ENCODE assay signal across 3 cellular contexts in the genomic region with DNA sequence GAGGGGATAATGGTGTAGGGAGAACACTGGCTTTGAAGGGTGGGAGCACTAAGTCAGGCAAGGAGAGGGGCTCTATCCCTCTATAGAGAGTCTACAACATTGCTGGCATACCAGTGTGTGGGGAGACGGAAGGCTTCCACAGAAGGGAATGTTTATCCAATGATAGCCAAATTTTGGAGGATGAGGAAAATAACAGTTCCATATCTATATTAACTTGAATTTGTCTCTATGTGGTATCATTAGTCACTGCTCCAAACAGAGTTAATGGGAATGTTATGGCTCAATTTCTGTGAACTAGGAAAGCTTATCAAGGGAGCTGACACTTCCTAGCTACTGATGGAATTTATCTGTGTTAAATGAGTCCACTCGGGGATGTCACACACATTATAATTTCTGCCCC.
TF ChIP-seq lines count a peak whose summit lies in the region.

No MANE protein-coding gene starts in this region.

TF ChIP-seq in GM23338, 12 proteins besides CTCF, POLR2A, EP300 and RAD21 (continues in another document):
- no peak for TF ChIP-seq NANOG (IDR thresholded peaks at IDR 0.05; ENCODE audit: borderline replicate concordance)
- TF ChIP-seq, protein P1, sequence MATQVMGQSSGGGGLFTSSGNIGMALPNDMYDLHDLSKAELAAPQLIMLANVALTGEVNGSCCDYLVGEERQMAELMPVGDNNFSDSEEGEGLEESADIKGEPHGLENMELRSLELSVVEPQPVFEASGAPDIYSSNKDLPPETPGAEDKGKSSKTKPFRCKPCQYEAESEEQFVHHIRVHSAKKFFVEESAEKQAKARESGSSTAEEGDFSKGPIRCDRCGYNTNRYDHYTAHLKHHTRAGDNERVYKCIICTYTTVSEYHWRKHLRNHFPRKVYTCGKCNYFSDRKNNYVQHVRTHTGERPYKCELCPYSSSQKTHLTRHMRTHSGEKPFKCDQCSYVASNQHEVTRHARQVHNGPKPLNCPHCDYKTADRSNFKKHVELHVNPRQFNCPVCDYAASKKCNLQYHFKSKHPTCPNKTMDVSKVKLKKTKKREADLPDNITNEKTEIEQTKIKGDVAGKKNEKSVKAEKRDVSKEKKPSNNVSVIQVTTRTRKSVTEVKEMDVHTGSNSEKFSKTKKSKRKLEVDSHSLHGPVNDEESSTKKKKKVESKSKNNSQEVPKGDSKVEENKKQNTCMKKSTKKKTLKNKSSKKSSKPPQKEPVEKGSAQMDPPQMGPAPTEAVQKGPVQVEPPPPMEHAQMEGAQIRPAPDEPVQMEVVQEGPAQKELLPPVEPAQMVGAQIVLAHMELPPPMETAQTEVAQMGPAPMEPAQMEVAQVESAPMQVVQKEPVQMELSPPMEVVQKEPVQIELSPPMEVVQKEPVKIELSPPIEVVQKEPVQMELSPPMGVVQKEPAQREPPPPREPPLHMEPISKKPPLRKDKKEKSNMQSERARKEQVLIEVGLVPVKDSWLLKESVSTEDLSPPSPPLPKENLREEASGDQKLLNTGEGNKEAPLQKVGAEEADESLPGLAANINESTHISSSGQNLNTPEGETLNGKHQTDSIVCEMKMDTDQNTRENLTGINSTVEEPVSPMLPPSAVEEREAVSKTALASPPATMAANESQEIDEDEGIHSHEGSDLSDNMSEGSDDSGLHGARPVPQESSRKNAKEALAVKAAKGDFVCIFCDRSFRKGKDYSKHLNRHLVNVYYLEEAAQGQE (IDR thresholded peaks at IDR 0.05; ENCODE audit: unreplicated experiment) = no peak
- TF ChIP-seq, protein P2, sequence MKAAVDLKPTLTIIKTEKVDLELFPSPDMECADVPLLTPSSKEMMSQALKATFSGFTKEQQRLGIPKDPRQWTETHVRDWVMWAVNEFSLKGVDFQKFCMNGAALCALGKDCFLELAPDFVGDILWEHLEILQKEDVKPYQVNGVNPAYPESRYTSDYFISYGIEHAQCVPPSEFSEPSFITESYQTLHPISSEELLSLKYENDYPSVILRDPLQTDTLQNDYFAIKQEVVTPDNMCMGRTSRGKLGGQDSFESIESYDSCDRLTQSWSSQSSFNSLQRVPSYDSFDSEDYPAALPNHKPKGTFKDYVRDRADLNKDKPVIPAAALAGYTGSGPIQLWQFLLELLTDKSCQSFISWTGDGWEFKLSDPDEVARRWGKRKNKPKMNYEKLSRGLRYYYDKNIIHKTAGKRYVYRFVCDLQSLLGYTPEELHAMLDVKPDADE (IDR thresholded peaks at IDR 0.05) = no peak
- no peak for TF ChIP-seq CREB1 (CRISPR knock-in tag; IDR thresholded peaks at IDR 0.05; ENCODE audit: low read depth)
- no peak for TF ChIP-seq ZNF331 (CRISPR knock-in tag; IDR thresholded peaks at IDR 0.05; ENCODE audit: low read depth)
- no peak for TF ChIP-seq POLR2AphosphoS5 (IDR thresholded peaks at IDR 0.05; ENCODE audit: low read depth)
- no peak for TF ChIP-seq ZNF114 (CRISPR knock-in tag; IDR thresholded peaks at IDR 0.05)
- TF ChIP-seq STAT1 (IDR thresholded peaks at IDR 0.05; ENCODE audit: unreplicated experiment) = no peak
- no peak for TF ChIP-seq EZH2phosphoT487 (IDR thresholded peaks at IDR 0.05; ENCODE audit: unreplicated experiment)

TF ChIP-seq in WTC11, 78 proteins besides CTCF, POLR2A, EP300 and RAD21:
- TF ChIP-seq, protein P3, sequence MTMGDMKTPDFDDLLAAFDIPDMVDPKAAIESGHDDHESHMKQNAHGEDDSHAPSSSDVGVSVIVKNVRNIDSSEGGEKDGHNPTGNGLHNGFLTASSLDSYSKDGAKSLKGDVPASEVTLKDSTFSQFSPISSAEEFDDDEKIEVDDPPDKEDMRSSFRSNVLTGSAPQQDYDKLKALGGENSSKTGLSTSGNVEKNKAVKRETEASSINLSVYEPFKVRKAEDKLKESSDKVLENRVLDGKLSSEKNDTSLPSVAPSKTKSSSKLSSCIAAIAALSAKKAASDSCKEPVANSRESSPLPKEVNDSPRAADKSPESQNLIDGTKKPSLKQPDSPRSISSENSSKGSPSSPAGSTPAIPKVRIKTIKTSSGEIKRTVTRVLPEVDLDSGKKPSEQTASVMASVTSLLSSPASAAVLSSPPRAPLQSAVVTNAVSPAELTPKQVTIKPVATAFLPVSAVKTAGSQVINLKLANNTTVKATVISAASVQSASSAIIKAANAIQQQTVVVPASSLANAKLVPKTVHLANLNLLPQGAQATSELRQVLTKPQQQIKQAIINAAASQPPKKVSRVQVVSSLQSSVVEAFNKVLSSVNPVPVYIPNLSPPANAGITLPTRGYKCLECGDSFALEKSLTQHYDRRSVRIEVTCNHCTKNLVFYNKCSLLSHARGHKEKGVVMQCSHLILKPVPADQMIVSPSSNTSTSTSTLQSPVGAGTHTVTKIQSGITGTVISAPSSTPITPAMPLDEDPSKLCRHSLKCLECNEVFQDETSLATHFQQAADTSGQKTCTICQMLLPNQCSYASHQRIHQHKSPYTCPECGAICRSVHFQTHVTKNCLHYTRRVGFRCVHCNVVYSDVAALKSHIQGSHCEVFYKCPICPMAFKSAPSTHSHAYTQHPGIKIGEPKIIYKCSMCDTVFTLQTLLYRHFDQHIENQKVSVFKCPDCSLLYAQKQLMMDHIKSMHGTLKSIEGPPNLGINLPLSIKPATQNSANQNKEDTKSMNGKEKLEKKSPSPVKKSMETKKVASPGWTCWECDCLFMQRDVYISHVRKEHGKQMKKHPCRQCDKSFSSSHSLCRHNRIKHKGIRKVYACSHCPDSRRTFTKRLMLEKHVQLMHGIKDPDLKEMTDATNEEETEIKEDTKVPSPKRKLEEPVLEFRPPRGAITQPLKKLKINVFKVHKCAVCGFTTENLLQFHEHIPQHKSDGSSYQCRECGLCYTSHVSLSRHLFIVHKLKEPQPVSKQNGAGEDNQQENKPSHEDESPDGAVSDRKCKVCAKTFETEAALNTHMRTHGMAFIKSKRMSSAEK (CRISPR knock-in tag; IDR thresholded peaks at IDR 0.05; ENCODE audit: borderline replicate concordance) = no peak
- TF ChIP-seq RORB (CRISPR knock-in tag; IDR thresholded peaks at IDR 0.05) = no peak
- TF ChIP-seq, protein P4, sequence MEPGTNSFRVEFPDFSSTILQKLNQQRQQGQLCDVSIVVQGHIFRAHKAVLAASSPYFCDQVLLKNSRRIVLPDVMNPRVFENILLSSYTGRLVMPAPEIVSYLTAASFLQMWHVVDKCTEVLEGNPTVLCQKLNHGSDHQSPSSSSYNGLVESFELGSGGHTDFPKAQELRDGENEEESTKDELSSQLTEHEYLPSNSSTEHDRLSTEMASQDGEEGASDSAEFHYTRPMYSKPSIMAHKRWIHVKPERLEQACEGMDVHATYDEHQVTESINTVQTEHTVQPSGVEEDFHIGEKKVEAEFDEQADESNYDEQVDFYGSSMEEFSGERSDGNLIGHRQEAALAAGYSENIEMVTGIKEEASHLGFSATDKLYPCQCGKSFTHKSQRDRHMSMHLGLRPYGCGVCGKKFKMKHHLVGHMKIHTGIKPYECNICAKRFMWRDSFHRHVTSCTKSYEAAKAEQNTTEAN (CRISPR knock-in tag; IDR thresholded peaks at IDR 0.05) = no peak
TF ChIP-seq in WTC11: peak in this region for 0.

TF ChIP-seq in H1, 55 proteins besides CTCF, POLR2A, EP300 and RAD21:
- TF ChIP-seq NANOG (IDR thresholded peaks at IDR 0.05; ENCODE audit: insufficient read depth, low read depth, low read length, poor library complexity, severe bottlenecking) (no peak), TEAD4 (IDR thresholded peaks at IDR 0.05; ENCODE audit: low read depth, low read length) (peak; percentile 72; the same call in 1 of the 2 replicates)
